In the genomic region with DNA sequence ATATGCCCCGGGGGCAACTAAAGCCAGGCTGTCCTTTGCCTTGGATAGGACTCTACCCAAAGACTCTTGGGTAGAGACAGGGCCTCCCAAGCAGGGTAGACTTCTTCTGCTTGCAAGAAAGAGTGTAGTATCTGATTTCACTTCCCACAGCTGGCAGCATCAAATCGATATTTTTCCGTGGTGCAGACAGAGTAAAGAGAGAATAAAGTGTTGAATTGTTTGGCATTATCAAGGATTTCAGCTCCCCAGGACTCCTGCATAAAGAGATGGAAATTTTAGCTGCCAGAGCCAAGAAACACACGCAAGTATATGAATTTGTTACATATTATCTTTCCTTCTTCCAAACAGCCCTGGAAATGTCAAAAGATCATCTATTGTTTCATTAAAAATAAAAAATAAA, we compare ENCODE assay signal across 28 cellular contexts.
A peak's percentile ranks its signal among the peaks of the same experiment; 100 is the strongest.
DNase-seq lines count a peak whose midpoint lies in the region; ATAC-seq, FAIRE-seq and TF ChIP-seq lines count a peak whose summit lies in the region.
"Had no signal": no experiment of that assay in that cellular context is flagged by ENCODE, and none has a peak within 500 bp of the region (broad histone marks: within the 10 kb centered on the region; RNA-seq: fewer than 3 reads in every experiment).

No MANE protein-coding gene starts in this region.

- H3K4me3 ChIP-seq in MM.1S (ENCODE audit: low read length), result peak overlapping the region; percentile 19; the same call in 1 of the 2 replicates
- no peak overlapping the region for H3K4me3 ChIP-seq in endothelial cell of umbilical vein (replicated peaks in 1 of 3; ENCODE audit: insufficient read depth in 1 of 3, low read depth in 1 of 3, low read length in 3 of 3)
- H3K4me3 ChIP-seq in gastrocnemius medialis, result no peak overlapping the region
- H3K4me3 ChIP-seq: BLaER1, body of pancreas, heart left ventricle, right atrium auricular region, SJCRH30 had no signal

- intact Hi-C loops in endothelial cell of umbilical vein (cut with micrococcal nuclease) (loop anchor here (1.0 to 5.0 kb wide), 2 partner anchors 12 to 404 kb away; partner anchors contain the start of gene ROBO4), gastrocnemius medialis (cut with DNase I; ENCODE audit: low total_unique reads) (no loop called here)

- H4K20me1 ChIP-seq in MM.1S (ENCODE audit: insufficient read depth, low read length) (no peaks in the 10 kb centered on the region), endothelial cell of umbilical vein (replicated peaks; ENCODE audit: control insufficient read depth, extremely low read depth, insufficient read depth, low read length) (no peaks in the 10 kb centered on the region)
- H4K20me1 ChIP-seq: BLaER1 had no signal

- H3K4me3 Mint-ChIP-seq in natural killer cell treated with Interleukin-12 subunit alpha and Interleukin-12 subunit beta and Interleukin-15 and Interleukin-18, amount 100 ng/mL, for 72 hours, result no peak overlapping the region
- H3K4me3 Mint-ChIP-seq: activated CD8-positive, alpha-beta T cell treated with anti-CD3 and anti-CD28 coated beads for 36 hours; activated naive CD8-positive, alpha-beta T cell treated with anti-CD3 and anti-CD28 coated beads for 36 hours; endodermal cell; naive thymus-derived CD4-positive, alpha-beta T cell; T-cell had no signal

- no peak for FAIRE-seq in endothelial cell of umbilical vein (lab: Jason Lieb, UNC)
- FAIRE-seq: colon had no signal

- POLR2A ChIA-PET in endothelial cell of umbilical vein (lab: Charles Lee), result interaction anchor here (1.1 to 1.2 kb wide), 2 partner anchors 12 to 586 kb away, joined by 3 read pairs; partner anchors contain the start of gene HYLS1

- in situ Hi-C loops in gastrocnemius medialis (cut with MboI; ENCODE audit: low sequenced_read_pairs in 4 of 4) (no loop called here), G401 (cut with HindIII; ENCODE audit: low sequenced_read_pairs) (no loop called here)

- no peaks in the 10 kb centered on the region for H3K9me2 ChIP-seq in MM.1S (replicated peaks; ENCODE audit: insufficient read depth, low read length)

- H3K9me3 Mint-ChIP-seq in natural killer cell treated with Interleukin-12 subunit alpha and Interleukin-12 subunit beta and Interleukin-15 and Interleukin-18, amount 100 ng/mL, for 72 hours, result no peaks in the 10 kb centered on the region
- H3K9me3 Mint-ChIP-seq: activated CD8-positive, alpha-beta T cell treated with anti-CD3 and anti-CD28 coated beads for 36 hours; activated naive CD8-positive, alpha-beta T cell treated with anti-CD3 and anti-CD28 coated beads for 36 hours; endodermal cell; T-cell had no signal

- H3K9ac ChIP-seq in MM.1S (ENCODE audit: low read length), result peak overlapping the region; percentile 45
- H3K9ac ChIP-seq in endothelial cell of umbilical vein (replicated peaks; ENCODE audit: extremely low read depth, insufficient read depth, low read length), result no peak overlapping the region
- H3K9ac ChIP-seq: BLaER1 had no signal

- H3K9me3 ChIP-seq in MM.1S (replicated peaks; ENCODE audit: insufficient read depth, low read length) (no peaks in the 10 kb centered on the region), endothelial cell of umbilical vein (replicated peaks; ENCODE audit: control insufficient read depth, insufficient read depth, low read length) (no peaks in the 10 kb centered on the region), gastrocnemius medialis (no peaks in the 10 kb centered on the region)
- H3K9me3 ChIP-seq: BLaER1, body of pancreas, heart left ventricle, right atrium auricular region, SJCRH30 had no signal

- ATAC-seq in gastrocnemius medialis, result no peak
- no peak for ATAC-seq in natural killer cell treated with Interleukin-12 subunit alpha and Interleukin-12 subunit beta and Interleukin-15 and Interleukin-18, amount 100 ng/mL, for 72 hours
- no peak for ATAC-seq in GM19023 (IDR thresholded peaks at IDR 0.05; ENCODE audit: unreplicated experiment)
- no peak for ATAC-seq in HG02623 (IDR thresholded peaks at IDR 0.05; ENCODE audit: unreplicated experiment)
- ATAC-seq: activated CD8-positive, alpha-beta T cell treated with anti-CD3 and anti-CD28 coated beads for 36 hours; naive thymus-derived CD4-positive, alpha-beta T cell; T-cell had no signal

- H3K4me2 ChIP-seq in MM.1S (ENCODE audit: low read depth, low read length) (peak overlapping the region; percentile 75), endothelial cell of umbilical vein (ENCODE audit: insufficient read depth, low read length) (peak overlapping the region; percentile 24)
- H3K4me2 ChIP-seq: BLaER1 had no signal

- CTCF ChIA-PET in endothelial cell of umbilical vein (lab: Charles Lee), result interaction anchor here (0.7 to 3.5 kb wide), 11 partner anchors 8 to 210 kb away, joined by 3 to 39 read pairs (median 7); partner anchors contain the start of gene PKNOX2

- no peaks in the 10 kb centered on the region for H3K79me2 ChIP-seq in MM.1S (ENCODE audit: low read length)
- no peaks in the 10 kb centered on the region for H3K79me2 ChIP-seq in endothelial cell of umbilical vein (ENCODE audit: control insufficient read depth, insufficient read depth, low read length)

- TF ChIP-seq POLR2A in endothelial cell of umbilical vein (IDR thresholded peaks at IDR 0.05; ENCODE audit: low read depth, low read length) (no peak), gastrocnemius medialis (IDR thresholded peaks at IDR 0.05) (no peak)

- H3K27me3 ChIP-seq in MM.1S (replicated peaks; ENCODE audit: insufficient read depth, low read length), result no peaks in the 10 kb centered on the region
- no peaks in the 10 kb centered on the region for H3K27me3 ChIP-seq in endothelial cell of umbilical vein (ENCODE audit: control insufficient read depth in 2 of 2, insufficient read depth in 2 of 2, low read length in 2 of 2)
- H3K27me3 ChIP-seq in gastrocnemius medialis, result no peaks in the 10 kb centered on the region
- H3K27me3 ChIP-seq: BLaER1, body of pancreas, heart left ventricle, right atrium auricular region, SJCRH30 had no signal

- H3K36me3 Mint-ChIP-seq in natural killer cell treated with Interleukin-12 subunit alpha and Interleukin-12 subunit beta and Interleukin-15 and Interleukin-18, amount 100 ng/mL, for 72 hours, result no peaks in the 10 kb centered on the region
- H3K36me3 Mint-ChIP-seq: activated naive CD8-positive, alpha-beta T cell treated with anti-CD3 and anti-CD28 coated beads for 36 hours; naive thymus-derived CD4-positive, alpha-beta T cell; T-cell had no signal

- H3K4me1 ChIP-seq in MM.1S (ENCODE audit: low read length) (peaks cover 23% of the 10 kb centered on the region), endothelial cell of umbilical vein (ENCODE audit: control insufficient read depth, extremely low read depth, insufficient read depth, low read length) (peaks cover 40% of the 10 kb centered on the region), gastrocnemius medialis (peaks cover 31 to 39% of the 10 kb centered on the region in 2 donors)

- H3K9me1 ChIP-seq in endothelial cell of umbilical vein (replicated peaks; ENCODE audit: control insufficient read depth, extremely low read depth, insufficient read depth, low read length), result no peaks in the 10 kb centered on the region

- dilution Hi-C loops in endothelial cell of umbilical vein (cut with MboI; ENCODE audit: extremely low pct_ligation_motif_present, low sequenced_read_pairs), result no loop called here

- no TSS peak for BruUV-seq in endothelial cell of umbilical vein (replicated peaks; lab: Mats Ljungman, UMichigan)

- DNase-seq in MM.1S (no peak), endothelial cell of umbilical vein (ENCODE audit: low read depth, low spot score) (peak; percentile 65), gastrocnemius medialis (no peak), G401 (ENCODE audit: low spot score) (no peak)
- no peak for DNase-seq in natural killer cell treated with Interleukin-12 subunit alpha and Interleukin-12 subunit beta and Interleukin-15 and Interleukin-18, amount 100 ng/mL, for 72 hours (ENCODE audit: low spot score)
- DNase-seq: activated CD4-positive, alpha-beta T cell treated with anti-CD3 and anti-CD28 coated beads for 1 hour; activated CD8-positive, alpha-beta T cell treated with anti-CD3 and anti-CD28 coated beads for 36 hours; activated naive CD8-positive, alpha-beta T cell treated with anti-CD3 and anti-CD28 coated beads for 36 hours; COR-L47; endodermal cell; left cardiac atrium; naive thymus-derived CD4-positive, alpha-beta T cell; NCI-H1105; NCI-H2081 treated with DMSO at 0.1 percent for 48 hours; NCI-H524; stimulated activated CD4-positive, alpha-beta T cell treated with anti-CD3 and anti-CD28 coated beads, Interleukin-4, amount 100 ng/mL, for 4 hours; stimulated activated naive CD4-positive, alpha-beta T cell; T-cell had no signal

- no peaks in the 10 kb centered on the region for H3K4me1 Mint-ChIP-seq in natural killer cell treated with Interleukin-12 subunit alpha and Interleukin-12 subunit beta and Interleukin-15 and Interleukin-18, amount 100 ng/mL, for 72 hours (ENCODE audit: low read depth in 2 of 2)
- H3K4me1 Mint-ChIP-seq: activated naive CD8-positive, alpha-beta T cell treated with anti-CD3 and anti-CD28 coated beads for 36 hours; naive thymus-derived CD4-positive, alpha-beta T cell; T-cell had no signal

- H3K27ac ChIP-seq in MM.1S (ENCODE audit: low read length), result peak overlapping the region; percentile 80
- H3K27ac ChIP-seq in VCaP, result peak overlapping the region; percentile 49
- peak overlapping the region; percentile 68 for H3K27ac ChIP-seq in endothelial cell of umbilical vein (ENCODE audit: insufficient read depth, low read depth, low read length)
- H3K27ac ChIP-seq in gastrocnemius medialis, result peak overlapping the region; percentile 65 to 86 (median 76)
- H3K27ac ChIP-seq: BLaER1, heart left ventricle, HL-60, SJCRH30 had no signal

- no peak overlapping the region for H3K27ac Mint-ChIP-seq in natural killer cell treated with Interleukin-12 subunit alpha and Interleukin-12 subunit beta and Interleukin-15 and Interleukin-18, amount 100 ng/mL, for 72 hours
- H3K27ac Mint-ChIP-seq: activated CD8-positive, alpha-beta T cell treated with anti-CD3 and anti-CD28 coated beads for 36 hours; activated naive CD8-positive, alpha-beta T cell treated with anti-CD3 and anti-CD28 coated beads for 36 hours; endodermal cell; naive thymus-derived CD4-positive, alpha-beta T cell; T-cell had no signal

- H3K27me3 Mint-ChIP-seq in natural killer cell treated with Interleukin-12 subunit alpha and Interleukin-12 subunit beta and Interleukin-15 and Interleukin-18, amount 100 ng/mL, for 72 hours, result peaks cover 6 to 15% of the 10 kb centered on the region in 2 donors
- H3K27me3 Mint-ChIP-seq: activated naive CD8-positive, alpha-beta T cell treated with anti-CD3 and anti-CD28 coated beads for 36 hours had no signal

- H2AFZ ChIP-seq in MM.1S (ENCODE audit: low read length), result peak overlapping the region; percentile 78
- no peak overlapping the region for H2AFZ ChIP-seq in endothelial cell of umbilical vein (ENCODE audit: low read depth, low read length)

- peaks cover 16% of the 10 kb centered on the region for H3F3A ChIP-seq in MM.1S (ENCODE audit: insufficient read depth, low read length)

- TF ChIP-seq CTCF in MM.1S (IDR thresholded peaks at IDR 0.05; ENCODE audit: low read length) (no peak), VCaP (conservative IDR thresholded peaks at IDR 0.05) (no peak), endothelial cell of umbilical vein (IDR thresholded peaks at IDR 0.05; ENCODE audit: extremely low read depth in 1 of 2, insufficient read depth in 1 of 2, low read depth in 1 of 2, low read length in 2 of 2) (no peak), gastrocnemius medialis (IDR thresholded peaks at IDR 0.05 in 4 of 5, conservative IDR thresholded peaks at IDR 0.05 in 1 of 5) (no peak)

- H3K36me3 ChIP-seq in MM.1S (replicated peaks; ENCODE audit: insufficient read depth, low read length), result no peaks in the 10 kb centered on the region
- H3K36me3 ChIP-seq in endothelial cell of umbilical vein (ENCODE audit: control insufficient read depth in 2 of 2, extremely low read depth in 1 of 2, insufficient read depth in 2 of 2, low read length in 2 of 2), result no peaks in the 10 kb centered on the region
- no peaks in the 10 kb centered on the region for H3K36me3 ChIP-seq in gastrocnemius medialis
- H3K36me3 ChIP-seq: BLaER1, heart left ventricle, right atrium auricular region, SJCRH30 had no signal
